ENCODE assay signal across 21 cellular contexts in the genomic region with DNA sequence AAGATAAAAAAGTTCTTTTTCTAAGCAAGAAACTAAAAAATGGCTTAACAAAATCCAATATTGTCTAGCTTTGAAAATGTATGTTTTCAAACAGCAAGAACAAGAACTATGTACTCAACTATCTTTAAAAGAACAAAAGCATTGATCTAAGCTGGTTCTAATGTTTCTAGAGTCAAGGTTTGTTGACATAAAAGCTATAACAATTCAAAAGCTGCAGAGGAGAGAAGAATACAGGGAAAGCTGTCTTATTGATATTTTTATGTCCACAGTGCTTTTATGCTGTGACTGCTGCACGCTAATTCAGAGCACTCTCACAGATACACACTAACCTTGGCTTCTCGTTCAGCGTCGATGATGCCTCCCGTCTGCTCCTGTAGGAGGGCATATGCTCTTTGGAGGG.
DNase-seq lines count a peak whose midpoint lies in the region; ATAC-seq, FAIRE-seq and TF ChIP-seq lines count a peak whose summit lies in the region.
"Had no signal": no experiment of that assay in that cellular context is flagged by ENCODE, and none has a peak within 500 bp of the region (broad histone marks: within the 10 kb centered on the region; RNA-seq: fewer than 3 reads in every experiment).

No MANE protein-coding gene starts in this region.

- H3K27ac Mint-ChIP-seq in nephron progenitor cell = peak overlapping the region; percentile 21
- H3K27ac Mint-ChIP-seq: CD4-positive, CD25-positive, alpha-beta regulatory T cell had no signal

- H3K4me1 ChIP-seq in HAP-1 (peaks cover 4% of the 10 kb centered on the region; the same call in 1 of the 2 replicates), heart right ventricle (no peaks in the 10 kb centered on the region)
- H3K4me1 ChIP-seq: BE2C had no signal

- H3K9ac ChIP-seq in SK-N-MC (ENCODE audit: insufficient read length) = peak overlapping the region; percentile 34

- H3K9me3 ChIP-seq in HAP-1 = no peaks in the 10 kb centered on the region
- H3K9me3 ChIP-seq in SK-N-MC (ENCODE audit: low read depth, low read length) = no peaks in the 10 kb centered on the region
- no peaks in the 10 kb centered on the region for H3K9me3 ChIP-seq in heart right ventricle
- H3K9me3 ChIP-seq: BE2C had no signal

- H3K27me3 Mint-ChIP-seq in nephron progenitor cell (ENCODE audit: low read depth, poor library complexity) = peaks cover 6% of the 10 kb centered on the region
- H3K27me3 Mint-ChIP-seq: CD4-positive, CD25-positive, alpha-beta regulatory T cell; CD8-positive, alpha-beta memory T cell had no signal

- no peak for ATAC-seq in heart right ventricle

- WGBS in heart right ventricle, 2 donors = 89 to 92% methylated on average over 5 of the region's 5 CpGs

- peaks cover 2% of the 10 kb centered on the region; the same call in 1 of the 2 replicates for H3K27me3 ChIP-seq in HAP-1 (ENCODE audit: low read depth)
- H3K27me3 ChIP-seq in heart right ventricle = peaks cover 0 to 3% (median 0%) of the 10 kb centered on the region in 7 donors
- H3K27me3 ChIP-seq: BE2C had no signal

- DNase-seq in HAP-1 (ENCODE audit: low spot score in 2 of 2) (peak; percentile 43 to 71), SK-N-MC (ENCODE audit: low read depth, low spot score) (no peak), nephron progenitor cell (no peak), NCI-H524 (lab: John Stamatoyannopoulos, UW) (no peak), SHP77 treated with DMSO at 0.1 percent for 48 hours (lab: John Stamatoyannopoulos, UW) (no peak), heart right ventricle (no peak)
- DNase-seq: ACHN; BE2C; C1 segment of cervical spinal cord; CD4-positive, CD25-positive, alpha-beta regulatory T cell; CD8-positive, alpha-beta memory T cell; COR-L47; DMS 273 treated with DMSO at 0.1 percent for 48 hours; DMS79; GDM1; GOT3; H7 had no signal

- in situ Hi-C loops in HAP-1 (cut with MboI; ENCODE audit: low sequenced_read_pairs) = no loop called here

- no peak overlapping the region for H3K4me3 Mint-ChIP-seq in nephron progenitor cell
- H3K4me3 Mint-ChIP-seq: CD4-positive, CD25-positive, alpha-beta regulatory T cell; CD8-positive, alpha-beta memory T cell had no signal

- no peaks in the 10 kb centered on the region for H3K36me3 ChIP-seq in HAP-1 (replicated peaks)
- H3K36me3 ChIP-seq in SK-N-MC (ENCODE audit: insufficient read depth, low read length) = peaks cover 81% of the 10 kb centered on the region
- H3K36me3 ChIP-seq in heart right ventricle = no peaks in the 10 kb centered on the region

- TF ChIP-seq CTCF in nephron progenitor cell (IDR thresholded peaks at IDR 0.05) (no peak), heart right ventricle (IDR thresholded peaks at IDR 0.05) (no peak)

- no peaks in the 10 kb centered on the region for H3K9me3 Mint-ChIP-seq in nephron progenitor cell
- H3K9me3 Mint-ChIP-seq: CD8-positive, alpha-beta memory T cell had no signal

- peak overlapping the region; percentile 97 for H3K27ac ChIP-seq in SK-N-MC
- H3K27ac ChIP-seq in heart right ventricle = no peak overlapping the region

- peaks cover 64% of the 10 kb centered on the region for H3K36me3 Mint-ChIP-seq in nephron progenitor cell (ENCODE audit: low read depth)
- H3K36me3 Mint-ChIP-seq: CD4-positive, CD25-positive, alpha-beta regulatory T cell had no signal

- H3K4me3 ChIP-seq in HAP-1 = no peak overlapping the region
- no peak overlapping the region for H3K4me3 ChIP-seq in SK-N-MC
- no peak overlapping the region for H3K4me3 ChIP-seq in heart right ventricle

- H3K4me1 Mint-ChIP-seq in nephron progenitor cell = no peaks in the 10 kb centered on the region
- H3K4me1 Mint-ChIP-seq: CD4-positive, CD25-positive, alpha-beta regulatory T cell; CD8-positive, alpha-beta memory T cell had no signal

- intact Hi-C loops in heart right ventricle (cut with DNase I) = no loop called here

- FAIRE-seq in islet of Langerhans (lab: Jason Lieb, UNC) = peak; percentile 88
- FAIRE-seq: A204.1, GM12892, GM18507 had no signal

Comparison
In these comparisons a context has a peak if more than half of its experiments do, and no peak if none do; other contexts are left out.
1. DNase-seq: peak in HAP-1 (2 of 2); none in SK-N-MC (single experiment), nephron progenitor cell (single experiment), NCI-H524 (0 of 2), SHP77 treated with DMSO at 0.1 percent for 48 hours (single experiment) and heart right ventricle (0 of 2).